In the genomic region with DNA sequence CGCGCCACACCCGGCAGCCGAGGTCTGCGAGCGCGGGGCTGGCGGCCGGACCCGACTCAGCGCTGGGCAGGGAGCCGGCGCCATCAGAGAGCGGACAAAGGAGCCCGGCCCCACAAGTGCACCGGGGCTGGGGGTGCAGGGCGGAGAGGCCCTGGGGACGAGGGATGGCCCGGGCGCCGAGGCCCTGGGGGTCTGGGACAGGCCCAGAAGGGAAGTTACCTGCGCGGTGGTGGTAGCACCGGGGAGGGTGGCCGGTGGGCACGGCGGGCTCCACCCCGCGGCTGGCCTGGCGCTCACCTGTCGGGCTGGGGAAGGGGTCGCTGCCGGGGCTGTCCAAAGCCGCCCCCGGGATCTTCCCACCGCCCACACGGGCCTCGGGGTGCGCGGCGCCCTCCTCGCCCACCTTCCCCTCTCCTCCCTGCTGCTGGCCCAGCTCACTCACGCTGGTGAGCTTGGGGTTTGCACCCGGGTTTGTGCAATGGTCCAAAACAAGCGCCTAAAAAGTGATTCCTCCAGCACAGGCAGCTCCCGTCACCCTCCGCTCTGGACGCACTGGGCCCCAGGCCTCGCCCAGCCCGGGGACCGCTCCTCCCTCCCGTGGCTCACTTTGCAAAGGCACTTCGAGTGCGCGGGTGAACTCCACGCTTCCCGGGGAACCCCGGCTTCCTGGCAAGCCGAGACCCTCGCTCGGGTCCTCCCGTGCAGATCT, we compare ENCODE assay signal across 1 cellular context.
TF ChIP-seq lines count a peak whose summit lies in the region.

A gene with protein sequence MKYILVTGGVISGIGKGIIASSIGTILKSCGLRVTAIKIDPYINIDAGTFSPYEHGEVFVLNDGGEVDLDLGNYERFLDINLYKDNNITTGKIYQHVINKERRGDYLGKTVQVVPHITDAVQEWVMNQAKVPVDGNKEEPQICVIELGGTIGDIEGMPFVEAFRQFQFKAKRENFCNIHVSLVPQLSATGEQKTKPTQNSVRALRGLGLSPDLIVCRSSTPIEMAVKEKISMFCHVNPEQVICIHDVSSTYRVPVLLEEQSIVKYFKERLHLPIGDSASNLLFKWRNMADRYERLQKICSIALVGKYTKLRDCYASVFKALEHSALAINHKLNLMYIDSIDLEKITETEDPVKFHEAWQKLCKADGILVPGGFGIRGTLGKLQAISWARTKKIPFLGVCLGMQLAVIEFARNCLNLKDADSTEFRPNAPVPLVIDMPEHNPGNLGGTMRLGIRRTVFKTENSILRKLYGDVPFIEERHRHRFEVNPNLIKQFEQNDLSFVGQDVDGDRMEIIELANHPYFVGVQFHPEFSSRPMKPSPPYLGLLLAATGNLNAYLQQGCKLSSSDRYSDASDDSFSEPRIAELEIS (minus strand): TSS at position 554 of the 709 bp plus-strand sequence. CDS start 9,767 bp downstream, outside the sequence.

TF ChIP-seq in K562, 482 proteins besides CTCF, POLR2A, EP300 and RAD21 (continued from another document and continues in another):
- TF ChIP-seq, protein P1, sequence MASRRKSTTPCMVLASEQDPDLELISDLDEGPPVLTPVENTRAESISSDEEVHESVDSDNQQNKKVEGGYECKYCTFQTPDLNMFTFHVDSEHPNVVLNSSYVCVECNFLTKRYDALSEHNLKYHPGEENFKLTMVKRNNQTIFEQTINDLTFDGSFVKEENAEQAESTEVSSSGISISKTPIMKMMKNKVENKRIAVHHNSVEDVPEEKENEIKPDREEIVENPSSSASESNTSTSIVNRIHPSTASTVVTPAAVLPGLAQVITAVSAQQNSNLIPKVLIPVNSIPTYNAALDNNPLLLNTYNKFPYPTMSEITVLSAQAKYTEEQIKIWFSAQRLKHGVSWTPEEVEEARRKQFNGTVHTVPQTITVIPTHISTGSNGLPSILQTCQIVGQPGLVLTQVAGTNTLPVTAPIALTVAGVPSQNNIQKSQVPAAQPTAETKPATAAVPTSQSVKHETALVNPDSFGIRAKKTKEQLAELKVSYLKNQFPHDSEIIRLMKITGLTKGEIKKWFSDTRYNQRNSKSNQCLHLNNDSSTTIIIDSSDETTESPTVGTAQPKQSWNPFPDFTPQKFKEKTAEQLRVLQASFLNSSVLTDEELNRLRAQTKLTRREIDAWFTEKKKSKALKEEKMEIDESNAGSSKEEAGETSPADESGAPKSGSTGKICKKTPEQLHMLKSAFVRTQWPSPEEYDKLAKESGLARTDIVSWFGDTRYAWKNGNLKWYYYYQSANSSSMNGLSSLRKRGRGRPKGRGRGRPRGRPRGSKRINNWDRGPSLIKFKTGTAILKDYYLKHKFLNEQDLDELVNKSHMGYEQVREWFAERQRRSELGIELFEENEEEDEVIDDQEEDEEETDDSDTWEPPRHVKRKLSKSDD (conservative IDR thresholded peaks at IDR 0.05; ENCODE audit: low read length), result no peak
- TF ChIP-seq CEBPG (CRISPR knock-in tag; IDR thresholded peaks at IDR 0.05) (no peak), CEBPG (tag; conservative IDR thresholded peaks at IDR 0.05 in 1 of 2, IDR thresholded peaks at IDR 0.05 in 1 of 2) (no peak), YY1 (IDR thresholded peaks at IDR 0.05; ENCODE audit: borderline replicate concordance in 1 of 3, control insufficient read depth in 1 of 3, extremely low read depth in 1 of 3, insufficient read depth in 3 of 3, insufficient read length in 1 of 3, insufficient replicate concordance in 2 of 3, low read depth in 1 of 3, low read length in 2 of 3) (peak in 1 of 3 experiments; percentile 54), ZNF79 (CRISPR knock-in tag; IDR thresholded peaks at IDR 0.05; ENCODE audit: low read depth) (no peak), GTF2A2 (tag; IDR thresholded peaks at IDR 0.05) (no peak), CHD1 (IDR thresholded peaks at IDR 0.05; ENCODE audit: low read length) (peak; percentile 52), SIN3B (IDR thresholded peaks at IDR 0.05; ENCODE audit: low read depth) (0 out of 2 replicates have a peak, but pooled peaks have one; percentile 9), PHF8 (IDR thresholded peaks at IDR 0.05; ENCODE audit: borderline replicate concordance, low read length) (peak; percentile 60; the same call in 1 of the 2 replicates), FOXJ3 (CRISPR knock-in tag; IDR thresholded peaks at IDR 0.05) (no peak), TGIF2 (CRISPR knock-in tag; IDR thresholded peaks at IDR 0.05) (no peak)
- TF ChIP-seq, protein P2, sequence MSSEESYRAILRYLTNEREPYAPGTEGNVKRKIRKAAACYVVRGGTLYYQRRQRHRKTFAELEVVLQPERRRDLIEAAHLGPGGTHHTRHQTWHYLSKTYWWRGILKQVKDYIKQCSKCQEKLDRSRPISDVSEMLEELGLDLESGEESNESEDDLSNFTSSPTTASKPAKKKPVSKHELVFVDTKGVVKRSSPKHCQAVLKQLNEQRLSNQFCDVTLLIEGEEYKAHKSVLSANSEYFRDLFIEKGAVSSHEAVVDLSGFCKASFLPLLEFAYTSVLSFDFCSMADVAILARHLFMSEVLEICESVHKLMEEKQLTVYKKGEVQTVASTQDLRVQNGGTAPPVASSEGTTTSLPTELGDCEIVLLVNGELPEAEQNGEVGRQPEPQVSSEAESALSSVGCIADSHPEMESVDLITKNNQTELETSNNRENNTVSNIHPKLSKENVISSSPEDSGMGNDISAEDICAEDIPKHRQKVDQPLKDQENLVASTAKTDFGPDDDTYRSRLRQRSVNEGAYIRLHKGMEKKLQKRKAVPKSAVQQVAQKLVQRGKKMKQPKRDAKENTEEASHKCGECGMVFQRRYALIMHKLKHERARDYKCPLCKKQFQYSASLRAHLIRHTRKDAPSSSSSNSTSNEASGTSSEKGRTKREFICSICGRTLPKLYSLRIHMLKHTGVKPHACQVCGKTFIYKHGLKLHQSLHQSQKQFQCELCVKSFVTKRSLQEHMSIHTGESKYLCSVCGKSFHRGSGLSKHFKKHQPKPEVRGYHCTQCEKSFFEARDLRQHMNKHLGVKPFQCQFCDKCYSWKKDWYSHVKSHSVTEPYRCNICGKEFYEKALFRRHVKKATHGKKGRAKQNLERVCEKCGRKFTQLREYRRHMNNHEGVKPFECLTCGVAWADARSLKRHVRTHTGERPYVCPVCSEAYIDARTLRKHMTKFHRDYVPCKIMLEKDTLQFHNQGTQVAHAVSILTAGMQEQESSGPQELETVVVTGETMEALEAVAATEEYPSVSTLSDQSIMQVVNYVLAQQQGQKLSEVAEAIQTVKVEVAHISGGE (CRISPR knock-in tag; IDR thresholded peaks at IDR 0.05), result peak in 1 of 3 experiments; percentile 41; a peak in 1 of 6 replicates
- TF ChIP-seq, protein P3, sequence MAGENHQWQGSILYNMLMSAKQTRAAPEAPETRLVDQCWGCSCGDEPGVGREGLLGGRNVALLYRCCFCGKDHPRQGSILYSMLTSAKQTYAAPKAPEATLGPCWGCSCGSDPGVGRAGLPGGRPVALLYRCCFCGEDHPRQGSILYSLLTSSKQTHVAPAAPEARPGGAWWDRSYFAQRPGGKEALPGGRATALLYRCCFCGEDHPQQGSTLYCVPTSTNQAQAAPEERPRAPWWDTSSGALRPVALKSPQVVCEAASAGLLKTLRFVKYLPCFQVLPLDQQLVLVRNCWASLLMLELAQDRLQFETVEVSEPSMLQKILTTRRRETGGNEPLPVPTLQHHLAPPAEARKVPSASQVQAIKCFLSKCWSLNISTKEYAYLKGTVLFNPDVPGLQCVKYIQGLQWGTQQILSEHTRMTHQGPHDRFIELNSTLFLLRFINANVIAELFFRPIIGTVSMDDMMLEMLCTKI (IDR thresholded peaks at IDR 0.05; ENCODE audit: partially characterized antibody), result no peak
- TF ChIP-seq, protein P4, sequence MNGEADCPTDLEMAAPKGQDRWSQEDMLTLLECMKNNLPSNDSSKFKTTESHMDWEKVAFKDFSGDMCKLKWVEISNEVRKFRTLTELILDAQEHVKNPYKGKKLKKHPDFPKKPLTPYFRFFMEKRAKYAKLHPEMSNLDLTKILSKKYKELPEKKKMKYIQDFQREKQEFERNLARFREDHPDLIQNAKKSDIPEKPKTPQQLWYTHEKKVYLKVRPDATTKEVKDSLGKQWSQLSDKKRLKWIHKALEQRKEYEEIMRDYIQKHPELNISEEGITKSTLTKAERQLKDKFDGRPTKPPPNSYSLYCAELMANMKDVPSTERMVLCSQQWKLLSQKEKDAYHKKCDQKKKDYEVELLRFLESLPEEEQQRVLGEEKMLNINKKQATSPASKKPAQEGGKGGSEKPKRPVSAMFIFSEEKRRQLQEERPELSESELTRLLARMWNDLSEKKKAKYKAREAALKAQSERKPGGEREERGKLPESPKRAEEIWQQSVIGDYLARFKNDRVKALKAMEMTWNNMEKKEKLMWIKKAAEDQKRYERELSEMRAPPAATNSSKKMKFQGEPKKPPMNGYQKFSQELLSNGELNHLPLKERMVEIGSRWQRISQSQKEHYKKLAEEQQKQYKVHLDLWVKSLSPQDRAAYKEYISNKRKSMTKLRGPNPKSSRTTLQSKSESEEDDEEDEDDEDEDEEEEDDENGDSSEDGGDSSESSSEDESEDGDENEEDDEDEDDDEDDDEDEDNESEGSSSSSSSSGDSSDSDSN (IDR thresholded peaks at IDR 0.05; ENCODE audit: borderline replicate concordance in 1 of 2, low read depth in 2 of 2, low read length in 2 of 2), result peak in 1 of 2 experiments; percentile 96; a peak in 2 of 4 replicates
- TF ChIP-seq, protein P5, sequence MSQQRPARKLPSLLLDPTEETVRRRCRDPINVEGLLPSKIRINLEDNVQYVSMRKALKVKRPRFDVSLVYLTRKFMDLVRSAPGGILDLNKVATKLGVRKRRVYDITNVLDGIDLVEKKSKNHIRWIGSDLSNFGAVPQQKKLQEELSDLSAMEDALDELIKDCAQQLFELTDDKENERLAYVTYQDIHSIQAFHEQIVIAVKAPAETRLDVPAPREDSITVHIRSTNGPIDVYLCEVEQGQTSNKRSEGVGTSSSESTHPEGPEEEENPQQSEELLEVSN (IDR thresholded peaks at IDR 0.05; ENCODE audit: borderline replicate concordance in 1 of 2, extremely low read depth in 1 of 2, insufficient read depth in 1 of 2, insufficient read length in 1 of 2, low read depth in 1 of 2, low read length in 1 of 2, poor library complexity in 1 of 2, severe bottlenecking in 1 of 2), result peak in 1 of 2 experiments; percentile 52
- TF ChIP-seq, protein P6, sequence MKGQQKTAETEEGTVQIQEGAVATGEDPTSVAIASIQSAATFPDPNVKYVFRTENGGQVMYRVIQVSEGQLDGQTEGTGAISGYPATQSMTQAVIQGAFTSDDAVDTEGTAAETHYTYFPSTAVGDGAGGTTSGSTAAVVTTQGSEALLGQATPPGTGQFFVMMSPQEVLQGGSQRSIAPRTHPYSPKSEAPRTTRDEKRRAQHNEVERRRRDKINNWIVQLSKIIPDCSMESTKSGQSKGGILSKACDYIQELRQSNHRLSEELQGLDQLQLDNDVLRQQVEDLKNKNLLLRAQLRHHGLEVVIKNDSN (CRISPR knock-in tag; IDR thresholded peaks at IDR 0.05), result no peak
- TF ChIP-seq, protein P7, sequence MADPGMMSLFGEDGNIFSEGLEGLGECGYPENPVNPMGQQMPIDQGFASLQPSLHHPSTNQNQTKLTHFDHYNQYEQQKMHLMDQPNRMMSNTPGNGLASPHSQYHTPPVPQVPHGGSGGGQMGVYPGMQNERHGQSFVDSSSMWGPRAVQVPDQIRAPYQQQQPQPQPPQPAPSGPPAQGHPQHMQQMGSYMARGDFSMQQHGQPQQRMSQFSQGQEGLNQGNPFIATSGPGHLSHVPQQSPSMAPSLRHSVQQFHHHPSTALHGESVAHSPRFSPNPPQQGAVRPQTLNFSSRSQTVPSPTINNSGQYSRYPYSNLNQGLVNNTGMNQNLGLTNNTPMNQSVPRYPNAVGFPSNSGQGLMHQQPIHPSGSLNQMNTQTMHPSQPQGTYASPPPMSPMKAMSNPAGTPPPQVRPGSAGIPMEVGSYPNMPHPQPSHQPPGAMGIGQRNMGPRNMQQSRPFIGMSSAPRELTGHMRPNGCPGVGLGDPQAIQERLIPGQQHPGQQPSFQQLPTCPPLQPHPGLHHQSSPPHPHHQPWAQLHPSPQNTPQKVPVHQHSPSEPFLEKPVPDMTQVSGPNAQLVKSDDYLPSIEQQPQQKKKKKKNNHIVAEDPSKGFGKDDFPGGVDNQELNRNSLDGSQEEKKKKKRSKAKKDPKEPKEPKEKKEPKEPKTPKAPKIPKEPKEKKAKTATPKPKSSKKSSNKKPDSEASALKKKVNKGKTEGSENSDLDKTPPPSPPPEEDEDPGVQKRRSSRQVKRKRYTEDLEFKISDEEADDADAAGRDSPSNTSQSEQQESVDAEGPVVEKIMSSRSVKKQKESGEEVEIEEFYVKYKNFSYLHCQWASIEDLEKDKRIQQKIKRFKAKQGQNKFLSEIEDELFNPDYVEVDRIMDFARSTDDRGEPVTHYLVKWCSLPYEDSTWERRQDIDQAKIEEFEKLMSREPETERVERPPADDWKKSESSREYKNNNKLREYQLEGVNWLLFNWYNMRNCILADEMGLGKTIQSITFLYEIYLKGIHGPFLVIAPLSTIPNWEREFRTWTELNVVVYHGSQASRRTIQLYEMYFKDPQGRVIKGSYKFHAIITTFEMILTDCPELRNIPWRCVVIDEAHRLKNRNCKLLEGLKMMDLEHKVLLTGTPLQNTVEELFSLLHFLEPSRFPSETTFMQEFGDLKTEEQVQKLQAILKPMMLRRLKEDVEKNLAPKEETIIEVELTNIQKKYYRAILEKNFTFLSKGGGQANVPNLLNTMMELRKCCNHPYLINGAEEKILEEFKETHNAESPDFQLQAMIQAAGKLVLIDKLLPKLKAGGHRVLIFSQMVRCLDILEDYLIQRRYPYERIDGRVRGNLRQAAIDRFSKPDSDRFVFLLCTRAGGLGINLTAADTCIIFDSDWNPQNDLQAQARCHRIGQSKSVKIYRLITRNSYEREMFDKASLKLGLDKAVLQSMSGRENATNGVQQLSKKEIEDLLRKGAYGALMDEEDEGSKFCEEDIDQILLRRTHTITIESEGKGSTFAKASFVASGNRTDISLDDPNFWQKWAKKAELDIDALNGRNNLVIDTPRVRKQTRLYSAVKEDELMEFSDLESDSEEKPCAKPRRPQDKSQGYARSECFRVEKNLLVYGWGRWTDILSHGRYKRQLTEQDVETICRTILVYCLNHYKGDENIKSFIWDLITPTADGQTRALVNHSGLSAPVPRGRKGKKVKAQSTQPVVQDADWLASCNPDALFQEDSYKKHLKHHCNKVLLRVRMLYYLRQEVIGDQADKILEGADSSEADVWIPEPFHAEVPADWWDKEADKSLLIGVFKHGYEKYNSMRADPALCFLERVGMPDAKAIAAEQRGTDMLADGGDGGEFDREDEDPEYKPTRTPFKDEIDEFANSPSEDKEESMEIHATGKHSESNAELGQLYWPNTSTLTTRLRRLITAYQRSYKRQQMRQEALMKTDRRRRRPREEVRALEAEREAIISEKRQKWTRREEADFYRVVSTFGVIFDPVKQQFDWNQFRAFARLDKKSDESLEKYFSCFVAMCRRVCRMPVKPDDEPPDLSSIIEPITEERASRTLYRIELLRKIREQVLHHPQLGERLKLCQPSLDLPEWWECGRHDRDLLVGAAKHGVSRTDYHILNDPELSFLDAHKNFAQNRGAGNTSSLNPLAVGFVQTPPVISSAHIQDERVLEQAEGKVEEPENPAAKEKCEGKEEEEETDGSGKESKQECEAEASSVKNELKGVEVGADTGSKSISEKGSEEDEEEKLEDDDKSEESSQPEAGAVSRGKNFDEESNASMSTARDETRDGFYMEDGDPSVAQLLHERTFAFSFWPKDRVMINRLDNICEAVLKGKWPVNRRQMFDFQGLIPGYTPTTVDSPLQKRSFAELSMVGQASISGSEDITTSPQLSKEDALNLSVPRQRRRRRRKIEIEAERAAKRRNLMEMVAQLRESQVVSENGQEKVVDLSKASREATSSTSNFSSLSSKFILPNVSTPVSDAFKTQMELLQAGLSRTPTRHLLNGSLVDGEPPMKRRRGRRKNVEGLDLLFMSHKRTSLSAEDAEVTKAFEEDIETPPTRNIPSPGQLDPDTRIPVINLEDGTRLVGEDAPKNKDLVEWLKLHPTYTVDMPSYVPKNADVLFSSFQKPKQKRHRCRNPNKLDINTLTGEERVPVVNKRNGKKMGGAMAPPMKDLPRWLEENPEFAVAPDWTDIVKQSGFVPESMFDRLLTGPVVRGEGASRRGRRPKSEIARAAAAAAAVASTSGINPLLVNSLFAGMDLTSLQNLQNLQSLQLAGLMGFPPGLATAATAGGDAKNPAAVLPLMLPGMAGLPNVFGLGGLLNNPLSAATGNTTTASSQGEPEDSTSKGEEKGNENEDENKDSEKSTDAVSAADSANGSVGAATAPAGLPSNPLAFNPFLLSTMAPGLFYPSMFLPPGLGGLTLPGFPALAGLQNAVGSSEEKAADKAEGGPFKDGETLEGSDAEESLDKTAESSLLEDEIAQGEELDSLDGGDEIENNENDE (IDR thresholded peaks at IDR 0.05; ENCODE audit: low read depth, low read length), result no peak
